ENCODE assay signal across 9 cellular contexts in genomic region chr13:25371608-25372274, GRCh38. TPM values are rescaled to one million over a fixed set of nuclear protein-coding genes. Genes with fewer than 3 reads are reported as not detected.
DNase-seq lines count a peak whose midpoint lies in the region; ATAC-seq and FAIRE-seq lines count a peak whose summit lies in the region.
"Had no signal": no experiment of that assay in that cellular context is flagged by ENCODE, and none has a peak within 500 bp of the region (broad histone marks: within the 10 kb centered on the region; RNA-seq: fewer than 3 reads in every experiment).

ATP8A2 (plus strand) TSS chr13:25371974; CDS start chr13:25372213, 239 bp downstream.

- H3K36me3 Mint-ChIP-seq in activated T-cell treated with anti-CD3 and anti-CD28 coated beads, Interleukin-2, amount 50 U/mL, for 4 hours (ENCODE audit: insufficient read depth): no peaks in the 10 kb centered on the region
- no peaks in the 10 kb centered on the region for H3K36me3 Mint-ChIP-seq in activated naive CD8-positive, alpha-beta T cell treated with anti-CD3 and anti-CD28 coated beads for 36 hours

- H3K27ac Mint-ChIP-seq in activated naive CD8-positive, alpha-beta T cell treated with anti-CD3 and anti-CD28 coated beads for 36 hours: no peak within 1 kb of the TSS

- peak within 1 kb of the TSS; percentile 23 for H3K4me3 ChIP-seq in thymus (ENCODE audit: low read length)

- peaks cover 64% of the 10 kb centered on the region for H3K27me3 Mint-ChIP-seq in activated T-cell treated with anti-CD3 and anti-CD28 coated beads, Interleukin-2, amount 50 U/mL, for 4 hours (ENCODE audit: low read depth)
- peaks cover 81% of the 10 kb centered on the region for H3K27me3 Mint-ChIP-seq in activated naive CD8-positive, alpha-beta T cell treated with anti-CD3 and anti-CD28 coated beads for 36 hours

- H3K4me3 Mint-ChIP-seq in activated T-cell treated with anti-CD3 and anti-CD28 coated beads, Interleukin-2, amount 50 U/mL, for 4 hours: peak within 1 kb of the TSS; percentile 44
- peak within 1 kb of the TSS; percentile 70 for H3K4me3 Mint-ChIP-seq in activated naive CD8-positive, alpha-beta T cell treated with anti-CD3 and anti-CD28 coated beads for 36 hours

- no peaks in the 10 kb centered on the region for H3K9me3 ChIP-seq in thymus (ENCODE audit: control insufficient read depth)

- peaks cover 48% of the 10 kb centered on the region for H3K27me3 ChIP-seq in thymus (ENCODE audit: control insufficient read depth, insufficient read depth)

- H3K4me1 ChIP-seq in thymus (ENCODE audit: control insufficient read depth, insufficient read depth, low read length): no peaks in the 10 kb centered on the region

- peak; percentile 44 to 52 for ATAC-seq in activated T-cell treated with anti-CD3 and anti-CD28 coated beads, Interleukin-2, amount 50 U/mL, for 4 hours

- H3K36me3 ChIP-seq in thymus (ENCODE audit: control insufficient read depth, insufficient read depth): no peaks in the 10 kb centered on the region

- H3K4me1 Mint-ChIP-seq in activated T-cell treated with anti-CD3 and anti-CD28 coated beads, Interleukin-2, amount 50 U/mL, for 4 hours (ENCODE audit: low read depth): peaks cover 6% of the 10 kb centered on the region
- peaks cover 9% of the 10 kb centered on the region for H3K4me1 Mint-ChIP-seq in activated naive CD8-positive, alpha-beta T cell treated with anti-CD3 and anti-CD28 coated beads for 36 hours

- 2% methylated on average over 64 of the region's 64 CpGs for WGBS in thymus

- no peaks in the 10 kb centered on the region for H3K9me3 Mint-ChIP-seq in activated T-cell treated with anti-CD3 and anti-CD28 coated beads, Interleukin-2, amount 50 U/mL, for 4 hours
- no peaks in the 10 kb centered on the region for H3K9me3 Mint-ChIP-seq in activated naive CD8-positive, alpha-beta T cell treated with anti-CD3 and anti-CD28 coated beads for 36 hours

- H3K27ac ChIP-seq in thymus (ENCODE audit: low read depth): no peak within 1 kb of the TSS

- FAIRE-seq in GM19239 (lab: Jason Lieb, UNC): no peak

- DNase-seq in activated T-cell treated with anti-CD3 and anti-CD28 coated beads, Interleukin-2, amount 50 U/mL, for 4 hours: no peak
- DNase-seq in activated T-cell treated with anti-CD3 and anti-CD28 coated beads for 4 hours: no peak
- peak; percentile 8 for DNase-seq in activated naive CD8-positive, alpha-beta T cell treated with anti-CD3 and anti-CD28 coated beads for 36 hours
- DNase-seq in iPS-NIHi11 (ENCODE audit: low spot score): peak; percentile 67
- no peak for DNase-seq in effector CD4-positive, alpha-beta T cell
- no peak for DNase-seq in SHP77 (lab: John Stamatoyannopoulos, UW)
- no peak for DNase-seq in GM19239 (ENCODE audit: insufficient read length, low spot score)
- DNase-seq: activated gamma-delta T cell had no signal

RNA-seq across cellular contexts. Expression of gene ATP8A2, which starts in this region (rescaled TPM):
- total RNA-seq in activated T-cell treated with anti-CD3 and anti-CD28 coated beads, Interleukin-2, amount 50 U/mL, for 4 hours: under 1 TPM; 0.22 to 0.56 (median 0.50) TPM
- total RNA-seq in activated naive CD8-positive, alpha-beta T cell treated with anti-CD3 and anti-CD28 coated beads for 36 hours: 1 to 10 TPM; 1.6 to 1.7 TPM
- polyA plus RNA-seq in thymus: 1.1 TPM

Comparison
In these comparisons a context has a peak if more than half of its experiments do, and no peak if none do; other contexts are left out.
1. Peak in ATAC-seq in activated T-cell treated with anti-CD3 and anti-CD28 coated beads, Interleukin-2, amount 50 U/mL, for 4 hours; RNA of the gene not detected or under 1 TPM.
2. DNase-seq: peak in activated naive CD8-positive, alpha-beta T cell treated with anti-CD3 and anti-CD28 coated beads for 36 hours (single experiment) and iPS-NIHi11 (single experiment); none in activated T-cell treated with anti-CD3 and anti-CD28 coated beads, Interleukin-2, amount 50 U/mL, for 4 hours (single experiment), activated T-cell treated with anti-CD3 and anti-CD28 coated beads for 4 hours (single experiment), effector CD4-positive, alpha-beta T cell (single experiment), SHP77 (0 of 2) and GM19239 (single experiment).